ENCODE assay signal across 8 cellular contexts in the genomic region with DNA sequence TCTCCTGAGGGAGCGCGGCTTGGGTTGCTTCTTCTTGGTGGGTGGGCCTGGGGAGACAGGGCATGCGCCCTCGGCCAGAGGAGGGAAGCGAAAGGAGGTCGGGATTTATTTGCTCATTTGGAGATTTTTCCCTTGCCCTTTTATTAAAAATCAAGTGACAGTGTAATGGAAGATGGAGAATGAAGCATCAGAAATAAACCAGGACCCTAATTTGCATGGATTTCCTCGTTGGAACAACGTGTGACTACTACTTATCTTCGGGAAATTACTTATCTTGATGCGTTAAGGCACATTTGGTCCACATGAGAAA. TPM values are rescaled to one million over a fixed set of nuclear protein-coding genes. Genes with fewer than 3 reads are reported as not detected.
A peak's percentile ranks its signal among the peaks of the same experiment; 100 is the strongest.
DNase-seq lines count a peak whose midpoint lies in the region; ATAC-seq, FAIRE-seq and TF ChIP-seq lines count a peak whose summit lies in the region.

No MANE protein-coding gene starts in this region.

- H3K4me2 ChIP-seq in keratinocyte (ENCODE audit: control insufficient read depth, extremely low read depth, insufficient read depth, low read depth, low read length), result peak overlapping the region; percentile 88

- in situ Hi-C loops in astrocyte of the cerebellum (cut with HindIII; ENCODE audit: low sequenced_read_pairs), result no loop called here
- in situ Hi-C loops in G401 (cut with HindIII; ENCODE audit: low sequenced_read_pairs), result loop anchor here (5.0 kb wide), 1 partner anchor 90 kb away; no protein-coding TSS in a partner anchor

- peak; percentile 66 for FAIRE-seq in keratinocyte (lab: Jason Lieb, UNC)

- H3K79me2 ChIP-seq in keratinocyte (ENCODE audit: control insufficient read depth, insufficient read depth, low read length), result peaks cover 36% of the 10 kb centered on the region

- H2AFZ ChIP-seq in keratinocyte (ENCODE audit: control insufficient read depth, low read length), result peak overlapping the region; percentile 77

- peak overlapping the region; percentile 77 for H3K4me3 ChIP-seq in AG04449 (ENCODE audit: low read depth, low read length)
- H3K4me3 ChIP-seq in HL-60 (replicated peaks; ENCODE audit: insufficient read depth, low read length), result peak overlapping the region; percentile 70
- peak overlapping the region; percentile 69 for H3K4me3 ChIP-seq in astrocyte of the cerebellum (ENCODE audit: low read depth, low read length)
- H3K4me3 ChIP-seq in keratinocyte (ENCODE audit: control insufficient read depth in 2 of 3, extremely low read depth in 1 of 3, insufficient read depth in 2 of 3, low read depth in 1 of 3, low read length in 3 of 3), result peak overlapping the region; percentile 91 to 95 (median 93)
- peak overlapping the region; percentile 64 to 92 (median 78) for H3K4me3 ChIP-seq in subcutaneous abdominal adipose tissue (ENCODE audit: low read depth in 1 of 5, low read length in 5 of 5)

- DNase-seq in AG04449 (ENCODE audit: low read depth, low spot score), result no peak
- DNase-seq in HL-60 (ENCODE audit: low read depth in 1 of 2, low spot score in 1 of 2), result no peak
- DNase-seq in astrocyte of the cerebellum (ENCODE audit: low read depth), result no peak
- DNase-seq in keratinocyte (ENCODE audit: low read depth, low spot score), result no peak
- no peak for DNase-seq in NCI-H1048 (lab: John Stamatoyannopoulos, UW)
- no peak for DNase-seq in G401 (ENCODE audit: low spot score)

- H3K4me1 ChIP-seq in keratinocyte (ENCODE audit: control insufficient read depth, extremely low read depth, insufficient read depth, low read length) (peaks cover 54% of the 10 kb centered on the region), subcutaneous abdominal adipose tissue (ENCODE audit: control insufficient read depth in 5 of 5, insufficient read depth in 5 of 5, low read length in 5 of 5) (peaks cover 0 to 26% (median 18%) of the 10 kb centered on the region in 5 donors)

- H3K9ac ChIP-seq in keratinocyte (ENCODE audit: control insufficient read depth, extremely low read depth, insufficient read depth, low read length), result peak overlapping the region; percentile 93
- peak overlapping the region; percentile 53 to 90 (median 81) for H3K9ac ChIP-seq in subcutaneous abdominal adipose tissue (ENCODE audit: low read length in 5 of 5)

- POLR2A ChIA-PET in AG04449 (lab: Yijun Ruan, JAX), result interaction anchor here (0.9 to 3.5 kb wide), 3 partner anchors 8 to 202 kb away, joined by 4 to 17 read pairs (median 10); partner anchors contain the start of gene SRD5A3

- no peak for ATAC-seq in HG03196 (IDR thresholded peaks at IDR 0.05; ENCODE audit: unreplicated experiment)

- H3K27me3 ChIP-seq in HL-60 (ENCODE audit: insufficient read depth, poor library complexity, severe bottlenecking) (no peaks in the 10 kb centered on the region), keratinocyte (ENCODE audit: control insufficient read depth, extremely low read depth, insufficient read depth, low read length) (no peaks in the 10 kb centered on the region), subcutaneous abdominal adipose tissue (ENCODE audit: control insufficient read depth in 5 of 5, insufficient read depth in 4 of 5, low read length in 5 of 5) (no peaks in the 10 kb centered on the region)

- H3K27ac ChIP-seq in HL-60 (replicated peaks), result no peak overlapping the region
- H3K27ac ChIP-seq in keratinocyte (ENCODE audit: control insufficient read depth, insufficient read depth, low read length), result peak overlapping the region; percentile 94
- H3K27ac ChIP-seq in subcutaneous abdominal adipose tissue (ENCODE audit: low read depth, low read length), result peak overlapping the region; percentile 85

- TF ChIP-seq CTCF in AG04449 (IDR thresholded peaks at IDR 0.05; ENCODE audit: insufficient read depth, low read length, missing control alignments), result no peak
- TF ChIP-seq CTCF in HL-60 (IDR thresholded peaks at IDR 0.05; ENCODE audit: insufficient read depth, low read length), result no peak
- no peak for TF ChIP-seq CTCF in astrocyte of the cerebellum (IDR thresholded peaks at IDR 0.05; ENCODE audit: low read depth, low read length, missing control alignments)
- TF ChIP-seq CTCF in keratinocyte (optimal IDR thresholded peaks at IDR 0.05 in 1 of 3, IDR thresholded peaks at IDR 0.05 in 1 of 3, conservative IDR thresholded peaks at IDR 0.05 in 1 of 3; ENCODE audit: extremely low read depth in 1 of 3, insufficient read depth in 2 of 3, low read length in 3 of 3), result no peak

- H4K20me1 ChIP-seq in keratinocyte (ENCODE audit: control insufficient read depth, extremely low read depth, insufficient read depth, low read length), result no peaks in the 10 kb centered on the region

- dilution Hi-C loops in keratinocyte (cut with MboI; ENCODE audit: extremely low pct_ligation_motif_present, low sequenced_read_pairs), result no loop called here

- CTCF ChIA-PET in AG04449 (lab: Yijun Ruan, JAX), result interaction anchor here (0.9 to 2.3 kb wide), 5 partner anchors 11 to 576 kb away, joined by 3 to 11 read pairs (median 3); no protein-coding TSS in a partner anchor

- H3K36me3 ChIP-seq in keratinocyte (ENCODE audit: control insufficient read depth in 2 of 2, extremely low read depth in 1 of 2, insufficient read depth in 2 of 2, low read length in 2 of 2), result no peaks in the 10 kb centered on the region
- no peaks in the 10 kb centered on the region for H3K36me3 ChIP-seq in subcutaneous abdominal adipose tissue (ENCODE audit: control insufficient read depth in 5 of 5, insufficient read depth in 5 of 5, low read length in 5 of 5)

- H3K9me3 ChIP-seq in keratinocyte (ENCODE audit: control insufficient read depth, low read depth, low read length) (no peaks in the 10 kb centered on the region), subcutaneous abdominal adipose tissue (ENCODE audit: control insufficient read depth in 5 of 5, low read length in 5 of 5) (no peaks in the 10 kb centered on the region)

- H3K9me1 ChIP-seq in keratinocyte (ENCODE audit: control insufficient read depth, extremely low read depth, insufficient read depth, low read length), result peaks cover 3% of the 10 kb centered on the region

RNA-seq across cellular contexts. Expression of gene CLOCK, which starts 0.7 kb away (rescaled TPM):
- 23.6 to 28.6 TPM (median 27.1 TPM) in 3 replicates for polyA plus RNA-seq in keratinocyte
- polyA plus RNA-seq in keratinocyte (2011; ENCODE audit: low read depth), result 17.7 TPM
- 12.1 and 25.9 TPM in 2 replicates for polyA plus RNA-seq in keratinocyte (2011; cell fraction: cytosol; rRNA removed)
- 21.0 and 22.5 TPM in 2 replicates for polyA plus RNA-seq in keratinocyte (2011; cell fraction: nucleus; rRNA removed)
- 9.3 and 24.4 TPM in 2 replicates for polyA plus RNA-seq in keratinocyte (2012; ENCODE audit: low replicate concordance)
- 21.4 to 77.4 TPM (median 60.2 TPM) in 3 replicates for polyA minus RNA-seq in keratinocyte
- 46.8 TPM for polyA minus RNA-seq in keratinocyte (2011; cell fraction: cytosol; rRNA and poly(A)+ RNA removed)
- polyA minus RNA-seq in keratinocyte (2011; cell fraction: nucleus; rRNA and poly(A)+ RNA removed), result 29.8 and 65.8 TPM in 2 replicates
- 9.9 and 14.3 TPM in 2 replicates for total RNA-seq in G401 (2014; rRNA removed; shearing (Covaris generic))

RNA-seq across cellular contexts. Expression of gene PDCL2, which starts 44.6 kb away (rescaled TPM):
- not detected in 3 replicates for polyA plus RNA-seq in keratinocyte
- polyA plus RNA-seq in keratinocyte (2011; ENCODE audit: low read depth), result not detected
- polyA plus RNA-seq in keratinocyte (2011; cell fraction: cytosol; rRNA removed), result not detected in 2 replicates
- not detected in 2 replicates for polyA plus RNA-seq in keratinocyte (2011; cell fraction: nucleus; rRNA removed)
- not detected in 2 replicates for polyA plus RNA-seq in keratinocyte (2012; ENCODE audit: low replicate concordance)
- not detected in 3 replicates for polyA minus RNA-seq in keratinocyte
- polyA minus RNA-seq in keratinocyte (2011; cell fraction: cytosol; rRNA and poly(A)+ RNA removed), result not detected
- not detected in 2 replicates for polyA minus RNA-seq in keratinocyte (2011; cell fraction: nucleus; rRNA and poly(A)+ RNA removed)
- not detected in 2 replicates for total RNA-seq in G401 (2014; rRNA removed; shearing (Covaris generic))
